ENCODE assay signal across 22 cellular contexts in the genomic region with DNA sequence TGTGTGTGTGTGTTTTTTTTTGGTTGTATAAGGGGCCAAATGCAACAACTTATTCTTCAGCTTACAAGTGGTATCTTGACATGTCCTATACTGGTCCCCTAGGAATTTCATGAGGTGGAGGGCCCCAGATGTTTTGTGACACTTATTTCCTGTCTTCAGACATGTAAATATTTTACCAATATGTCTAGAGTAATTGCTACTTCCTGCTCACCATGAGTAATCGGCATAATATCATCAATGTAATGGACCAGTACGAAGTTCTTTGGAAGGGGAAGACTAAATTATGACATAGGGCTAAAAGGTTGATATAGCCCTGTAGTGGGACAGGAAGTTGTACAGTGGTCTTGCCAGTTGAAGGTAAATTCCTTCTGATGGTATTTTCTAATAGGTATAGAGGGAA. TPM values are rescaled to one million over a fixed set of nuclear protein-coding genes. Genes with fewer than 3 reads are reported as not detected.
A peak's percentile ranks its signal among the peaks of the same experiment; 100 is the strongest.
DNase-seq lines count a peak whose midpoint lies in the region; ATAC-seq, FAIRE-seq and TF ChIP-seq lines count a peak whose summit lies in the region.
"Had no signal": no experiment of that assay in that cellular context is flagged by ENCODE, and none has a peak within 500 bp of the region (broad histone marks: within the 10 kb centered on the region; RNA-seq: fewer than 3 reads in every experiment).

No MANE protein-coding gene starts in this region.

- TF ChIP-seq CTCF in bronchial epithelial cell (IDR thresholded peaks at IDR 0.05; ENCODE audit: insufficient read depth, low read length, severe bottlenecking): no peak
- no peak for TF ChIP-seq CTCF in PC-9 (conservative IDR thresholded peaks at IDR 0.05)
- TF ChIP-seq CTCF in endothelial cell (IDR thresholded peaks at IDR 0.05; ENCODE audit: unreplicated experiment): no peak

- H3K36me3 ChIP-seq in GM23248 (ENCODE audit: low read depth) (no peaks in the 10 kb centered on the region), bronchial epithelial cell (ENCODE audit: control insufficient read depth, insufficient read depth, low read length) (no peaks in the 10 kb centered on the region), PC-9 (ENCODE audit: low read depth) (no peaks in the 10 kb centered on the region), H7 (replicated peaks; ENCODE audit: control insufficient read depth, insufficient read depth, low read length) (no peaks in the 10 kb centered on the region)
- H3K36me3 ChIP-seq: SJCRH30, upper lobe of right lung had no signal

- H3F3A ChIP-seq in GM23248 (ENCODE audit: insufficient read depth) (peaks cover 32% of the 10 kb centered on the region), PC-9 (ENCODE audit: insufficient read depth, low read depth) (0 out of 2 replicates have a peak, but pooled peaks cover 10% of the 10 kb centered on the region)

- no TSS peak for BruUV-seq in PC-9 (replicated peaks; lab: Mats Ljungman, UMichigan)

- intact Hi-C loops in PC-9 (cut with micrococcal nuclease; ENCODE audit: unreplicated experiment): loop anchor here (5.0 kb wide), 3 partner anchors 174 to 674 kb away; no protein-coding TSS in a partner anchor

- H3K4me3 Mint-ChIP-seq in activated CD8-positive, alpha-beta memory T cell treated with anti-CD3 and anti-CD28 coated beads, Interleukin-2, amount 10 ng/mL, durations not matched to agents 7 days and 5 days: no peak overlapping the region
- peak overlapping the region; percentile 4 for H3K4me3 Mint-ChIP-seq in stimulated activated memory B cell treated with anti-CD40 and anti-IgM and Interleukin-4, amounts not matched to agents 10 μg/mL and 1 μg/mL and 100 μg/mL, for 72 hours
- H3K4me3 Mint-ChIP-seq in endothelial cell (ENCODE audit: unreplicated experiment): no peak overlapping the region

- H3K79me2 ChIP-seq in GM23248 (ENCODE audit: insufficient read depth) (peaks cover 26% of the 10 kb centered on the region), PC-9 (ENCODE audit: low read depth) (peaks cover 14% of the 10 kb centered on the region)

- H3K9me2 ChIP-seq in GM23248 (ENCODE audit: insufficient read depth) (no peaks in the 10 kb centered on the region), PC-9 (ENCODE audit: insufficient read depth) (no peaks in the 10 kb centered on the region)

- FAIRE-seq in bronchial epithelial cell (lab: Jason Lieb, UNC): no peak
- FAIRE-seq: GM12892, HTR-8/SVneo had no signal

- H3K27me3 ChIP-seq in GM23248 (replicated peaks; ENCODE audit: insufficient read depth) (no peaks in the 10 kb centered on the region), bronchial epithelial cell (ENCODE audit: control insufficient read depth, insufficient read depth, low read length) (no peaks in the 10 kb centered on the region), PC-9 (ENCODE audit: insufficient read depth, low read depth) (no peaks in the 10 kb centered on the region), H7 (ENCODE audit: control insufficient read depth, insufficient read depth, low read length) (peaks cover 7% of the 10 kb centered on the region)
- H3K27me3 ChIP-seq: SJCRH30, upper lobe of right lung had no signal

- H3K36me3 Mint-ChIP-seq in activated CD8-positive, alpha-beta memory T cell treated with anti-CD3 and anti-CD28 coated beads, Interleukin-2, amount 10 ng/mL, durations not matched to agents 7 days and 5 days: peaks cover 25% of the 10 kb centered on the region
- H3K36me3 Mint-ChIP-seq in stimulated activated memory B cell treated with anti-CD40 and anti-IgM and Interleukin-4, amounts not matched to agents 10 μg/mL and 1 μg/mL and 100 μg/mL, for 72 hours: peaks cover 6% of the 10 kb centered on the region
- peaks cover 7% of the 10 kb centered on the region for H3K36me3 Mint-ChIP-seq in endothelial cell (ENCODE audit: low read depth, unreplicated experiment)

- WGBS in GM23248 (ENCODE audit: low coverage in 1 of 2, low lambda C conversion rate in 2 of 2, missing lambda C conversion rate in 2 of 2), 2 experiments: 40 to 45% methylated on average over 2 of the region's 2 CpGs

- H3K9me3 ChIP-seq in GM23248 (ENCODE audit: low read depth) (no peaks in the 10 kb centered on the region), PC-9 (ENCODE audit: insufficient read depth, low read depth) (no peaks in the 10 kb centered on the region)
- H3K9me3 ChIP-seq: psoas muscle, SJCRH30, upper lobe of right lung had no signal

- ATAC-seq in activated CD8-positive, alpha-beta memory T cell treated with anti-CD3 and anti-CD28 coated beads, Interleukin-2, amount 10 ng/mL, durations not matched to agents 7 days and 5 days: no peak
- no peak for ATAC-seq in stimulated activated memory B cell treated with anti-CD40 and anti-IgM and Interleukin-4, amounts not matched to agents 10 μg/mL and 1 μg/mL and 100 μg/mL, for 72 hours
- ATAC-seq: psoas muscle, upper lobe of right lung had no signal

- no peak overlapping the region for H3K4me3 ChIP-seq in GM23248
- H3K4me3 ChIP-seq in bronchial epithelial cell (ENCODE audit: low read depth, low read length): no peak overlapping the region
- H3K4me3 ChIP-seq in PC-9: no peak overlapping the region
- no peak overlapping the region for H3K4me3 ChIP-seq in H7 (ENCODE audit: insufficient read depth, low read depth, low read length)
- H3K4me3 ChIP-seq: psoas muscle, SJCRH30, upper lobe of right lung had no signal

- no peak overlapping the region for H2AFZ ChIP-seq in GM23248
- H2AFZ ChIP-seq in PC-9: no peak overlapping the region

- H3K4me2 ChIP-seq in GM23248 (ENCODE audit: unreplicated experiment): no peak overlapping the region
- H3K4me2 ChIP-seq in PC-9: no peak overlapping the region

- H3K27ac ChIP-seq in GM23248 (peak overlapping the region; percentile 39; the same call in 1 of the 2 replicates), PC-9 (no peak overlapping the region)
- H3K27ac ChIP-seq: psoas muscle, SJCRH30, upper lobe of right lung had no signal

- no peaks in the 10 kb centered on the region for H3K27me3 Mint-ChIP-seq in activated CD8-positive, alpha-beta memory T cell treated with anti-CD3 and anti-CD28 coated beads, Interleukin-2, amount 10 ng/mL, durations not matched to agents 7 days and 5 days
- H3K27me3 Mint-ChIP-seq in stimulated activated memory B cell treated with anti-CD40 and anti-IgM and Interleukin-4, amounts not matched to agents 10 μg/mL and 1 μg/mL and 100 μg/mL, for 72 hours: no peaks in the 10 kb centered on the region
- H3K27me3 Mint-ChIP-seq in endothelial cell (ENCODE audit: unreplicated experiment): peaks cover 5% of the 10 kb centered on the region

- peak overlapping the region; percentile 4 for H3K27ac Mint-ChIP-seq in activated CD8-positive, alpha-beta memory T cell treated with anti-CD3 and anti-CD28 coated beads, Interleukin-2, amount 10 ng/mL, durations not matched to agents 7 days and 5 days
- peak overlapping the region; percentile 55 for H3K27ac Mint-ChIP-seq in stimulated activated memory B cell treated with anti-CD40 and anti-IgM and Interleukin-4, amounts not matched to agents 10 μg/mL and 1 μg/mL and 100 μg/mL, for 72 hours
- no peak overlapping the region for H3K27ac Mint-ChIP-seq in endothelial cell (ENCODE audit: unreplicated experiment)

- in situ Hi-C loops in GM23248 (cut with MboI): no loop called here

- CTCF ChIA-PET in activated CD8-positive, alpha-beta memory T cell treated with anti-CD3 and anti-CD28 coated beads, Interleukin-2, amount 10 ng/mL, durations not matched to agents 7 days and 5 days (lab: Charles Lee): interaction anchor here (0.8 to 2.2 kb wide), 3 partner anchors 13 to 309 kb away, joined by 3 to 17 read pairs (median 4); no protein-coding TSS in a partner anchor
- CTCF ChIA-PET in PC-9 (lab: Charles Lee): interaction anchor here (0.6 to 0.9 kb wide), 3 partner anchors 12 to 860 kb away, joined by 4 to 9 read pairs (median 6); no protein-coding TSS in a partner anchor

- H3K9ac ChIP-seq in GM23248: no peak overlapping the region

- peaks cover 27% of the 10 kb centered on the region for H3K4me1 ChIP-seq in GM23248 (ENCODE audit: insufficient read depth)
- H3K4me1 ChIP-seq in PC-9 (replicated peaks; ENCODE audit: insufficient read depth): peaks cover 16% of the 10 kb centered on the region
- H3K4me1 ChIP-seq: SJCRH30 had no signal

- peaks cover 32% of the 10 kb centered on the region for H3K4me1 Mint-ChIP-seq in activated CD8-positive, alpha-beta memory T cell treated with anti-CD3 and anti-CD28 coated beads, Interleukin-2, amount 10 ng/mL, durations not matched to agents 7 days and 5 days
- peaks cover 50% of the 10 kb centered on the region for H3K4me1 Mint-ChIP-seq in stimulated activated memory B cell treated with anti-CD40 and anti-IgM and Interleukin-4, amounts not matched to agents 10 μg/mL and 1 μg/mL and 100 μg/mL, for 72 hours
- peaks cover 13% of the 10 kb centered on the region for H3K4me1 Mint-ChIP-seq in endothelial cell (ENCODE audit: unreplicated experiment)

- H4K20me1 ChIP-seq in GM23248 (ENCODE audit: insufficient read depth) (no peaks in the 10 kb centered on the region; the same call in 1 of the 2 replicates), PC-9 (ENCODE audit: insufficient read depth) (no peaks in the 10 kb centered on the region)

- no peak for DNase-seq in activated CD8-positive, alpha-beta memory T cell treated with anti-CD3 and anti-CD28 coated beads, Interleukin-2, amount 10 ng/mL, durations not matched to agents 7 days and 5 days
- no peak for DNase-seq in activated CD8-positive, alpha-beta memory T cell treated with anti-CD3 and anti-CD28 coated beads, Interleukin-2, amount 50 U/mL, for 48 hours
- DNase-seq in GM23248 (no peak), bronchial epithelial cell (ENCODE audit: low read depth) (peak; percentile 69), PC-9 (no peak), endothelial cell (ENCODE audit: low spot score) (no peak), H7 (no peak)
- DNase-seq: activated CD4-positive, alpha-beta T cell treated with anti-CD3 and anti-CD28 coated beads, Interleukin-2, amount 50 U/mL, for 1 hour; activated gamma-delta T cell treated with Interleukin-2 at 50 U/mL for 16 hours; anterior cingulate cortex; DMS153; effector CD8-positive, alpha-beta T cell; NCI-H1048; NCI-H1930; NCI-H2227 treated with DMSO at 0.1 percent for 48 hours; psoas muscle; SJCRH30; T-helper 1 cell; upper lobe of right lung had no signal

- H3K9me3 Mint-ChIP-seq in activated CD8-positive, alpha-beta memory T cell treated with anti-CD3 and anti-CD28 coated beads, Interleukin-2, amount 10 ng/mL, durations not matched to agents 7 days and 5 days (ENCODE audit: low read depth): peaks cover 2% of the 10 kb centered on the region
- no peaks in the 10 kb centered on the region for H3K9me3 Mint-ChIP-seq in stimulated activated memory B cell treated with anti-CD40 and anti-IgM and Interleukin-4, amounts not matched to agents 10 μg/mL and 1 μg/mL and 100 μg/mL, for 72 hours
- no peaks in the 10 kb centered on the region for H3K9me3 Mint-ChIP-seq in endothelial cell (ENCODE audit: unreplicated experiment)

- POLR2A ChIA-PET in PC-9 (lab: Charles Lee; ENCODE audit: unreplicated experiment): interaction anchor here (0.6 kb wide), 1 partner anchor 267 kb away, joined by 11 read pairs; no protein-coding TSS in a partner anchor

RNA-seq across cellular contexts. Expression of a gene that starts 3.7 kb away (rescaled TPM):
- 100 to 1,000 TPM in 1 of 2 experiments, 10 to 100 TPM in 1; 87.8 to 123 TPM for total RNA-seq in activated CD8-positive, alpha-beta memory T cell treated with anti-CD3 and anti-CD28 coated beads, Interleukin-2, amount 10 ng/mL, durations not matched to agents 7 days and 5 days
- 24.4 and 36.8 TPM in 2 replicates for total RNA-seq in GM23248 (2014; rRNA removed; shearing (Covaris generic))
- 12.8 and 13.7 TPM in 2 replicates for polyA plus RNA-seq in GM23248 (2016; fragmentation: Nextera tagmentation; extraction: Ambion mirVana)
- total RNA-seq in bronchial epithelial cell: 19.6 and 36.6 TPM in 2 replicates
- 77.2 and 79.1 TPM in 2 replicates for total RNA-seq in PC-9 (2021)
- total RNA-seq in endothelial cell (ENCODE audit: unreplicated experiment): 39.7 TPM
- total RNA-seq in H7 (2014; rRNA removed; shearing (Covaris generic)): 14.9 and 17.4 TPM in 2 replicates
